In genomic region chr18:41972067-41973000, GRCh38 we compare ENCODE assay signal across 12 cellular contexts. TPM values are rescaled to one million over a fixed set of nuclear protein-coding genes. Genes with fewer than 3 reads are reported as not detected.
DNase-seq lines count a peak whose midpoint lies in the region; ATAC-seq lines count a peak whose summit lies in the region.
"Had no signal": no experiment of that assay in that cellular context is flagged by ENCODE, and none has a peak within 500 bp of the region (broad histone marks: within the 10 kb centered on the region; RNA-seq: fewer than 3 reads in every experiment).

No MANE protein-coding gene starts in this region.

- no peak overlapping the region for H3K9ac ChIP-seq in BLaER1

- DNase-seq in MV-4-11 (lab: John Stamatoyannopoulos, UW) (peak; percentile 52), immature natural killer cell (no peak), SW480 (ENCODE audit: low spot score) (no peak), NCI-H69 (lab: John Stamatoyannopoulos, UW) (no peak), DMS79 treated with DMSO at 0.1 percent for 48 hours (lab: John Stamatoyannopoulos, UW) (no peak)
- DNase-seq: activated CD4-positive, alpha-beta T cell treated with anti-CD3 and anti-CD28 coated beads, Interleukin-2, amount 50 U/mL, for 48 hours; T1000 had no signal

- peaks cover 38% of the 10 kb centered on the region for H3K4me1 ChIP-seq in BLaER1
- H3K4me1 ChIP-seq: breast epithelium had no signal

- no peaks in the 10 kb centered on the region for H3K9me3 ChIP-seq in BLaER1
- H3K9me3 ChIP-seq: breast epithelium had no signal

- H3K4me2 ChIP-seq in BLaER1: peak overlapping the region; percentile 71

- H3K27ac ChIP-seq in BLaER1: peak overlapping the region; percentile 54; the same call in 1 of the 2 replicates
- H3K27ac ChIP-seq: breast epithelium had no signal

- H3K4me3 Mint-ChIP-seq in immature natural killer cell: peak overlapping the region in 4 of 5 donors; percentile 7 to 64 (median 38)

- no peak overlapping the region; the same call in 1 of the 2 replicates for H3K4me3 ChIP-seq in BLaER1
- H3K4me3 ChIP-seq: breast epithelium had no signal

- H3K36me3 Mint-ChIP-seq in immature natural killer cell: peaks cover 8 to 12% (median 11%) of the 10 kb centered on the region in 3 donors

- no peaks in the 10 kb centered on the region for H3K27me3 Mint-ChIP-seq in immature natural killer cell (ENCODE audit: low read depth in 3 of 3)

- H3K27me3 ChIP-seq in BLaER1: no peaks in the 10 kb centered on the region
- H3K27me3 ChIP-seq: breast epithelium had no signal

- no peaks in the 10 kb centered on the region for H3K9me3 Mint-ChIP-seq in immature natural killer cell
- H3K9me3 Mint-ChIP-seq: activated T-helper 2 cell treated with anti-CD3 and anti-CD28 coated beads, Interferon-gamma antibody, Interleukin-2, Interleukin-4, amounts not matched to agents 10 μg/mL and 5 μg/mL and 100 μg/mL, durations not matched to agents 14 hours and 24 hours and 36 hours had no signal

- ATAC-seq in GM21367 (IDR thresholded peaks at IDR 0.05; ENCODE audit: unreplicated experiment) (peak; percentile 39), GM19463 (IDR thresholded peaks at IDR 0.05; ENCODE audit: unreplicated experiment) (no peak)

- peaks cover 11% of the 10 kb centered on the region; the same call in 1 of the 2 replicates for H4K20me1 ChIP-seq in BLaER1

- peaks cover 37 to 89% of the 10 kb centered on the region in 2 donors for H3K4me1 Mint-ChIP-seq in immature natural killer cell

- peaks cover 57% of the 10 kb centered on the region for H3K36me3 ChIP-seq in BLaER1

- peak overlapping the region in 5 of 6 donors; percentile 23 to 73 (median 34) for H3K27ac Mint-ChIP-seq in immature natural killer cell
- H3K27ac Mint-ChIP-seq: activated T-helper 2 cell treated with anti-CD3 and anti-CD28 coated beads, Interferon-gamma antibody, Interleukin-2, Interleukin-4, amounts not matched to agents 10 μg/mL and 5 μg/mL and 100 μg/mL, durations not matched to agents 14 hours and 24 hours and 36 hours had no signal

RNA-seq across cellular contexts. Expression of gene PIK3C3, which starts 17.3 kb away (rescaled TPM):
- polyA plus RNA-seq in immature natural killer cell: 10 to 100 TPM; 23.4 to 47.0 (median 28.1) TPM
